In the genomic region with DNA sequence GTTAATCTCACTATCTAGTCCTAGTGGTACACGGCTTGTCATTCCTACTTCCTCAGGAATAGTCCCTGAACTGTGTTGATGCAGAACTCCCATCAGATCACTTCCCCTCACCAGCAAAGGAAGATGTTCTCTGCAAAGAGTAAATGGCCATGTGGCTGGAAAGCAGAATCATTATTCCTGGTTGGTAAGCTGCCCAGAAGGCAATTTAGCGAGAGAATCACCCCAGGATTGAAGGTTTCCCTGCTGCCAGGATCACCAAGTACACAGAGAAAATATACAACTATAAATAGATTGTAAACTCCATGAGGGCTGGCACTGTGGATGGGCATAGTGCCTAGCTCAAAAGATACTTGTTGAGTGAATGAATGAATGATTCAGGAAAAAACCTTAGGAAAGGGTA, we compare ENCODE assay signal across 15 cellular contexts.
"Had no signal": no experiment of that assay in that cellular context is flagged by ENCODE, and none has a peak within 500 bp of the region (broad histone marks: within the 10 kb centered on the region; RNA-seq: fewer than 3 reads in every experiment).

No MANE protein-coding gene starts in this region.

- ATAC-seq: esophagus mucosa; left lobe of liver; naive thymus-derived CD4-positive, alpha-beta T cell; right cardiac atrium had no signal

- DNase-seq: effector memory CD4-positive, alpha-beta T cell; mammary epithelial cell; naive thymus-derived CD4-positive, alpha-beta T cell; nephron progenitor cell; right cardiac atrium; small intestine; stimulated activated CD4-positive, alpha-beta T cell treated with anti-CD3 and anti-CD28 coated beads, Interleukin-12 subunit alpha, Interleukin-12 subunit beta, amount 100 ng/mL, for 4 hours; stimulated activated naive CD4-positive, alpha-beta T cell; stomach; substantia nigra; trophoblast cell had no signal

- H3K4me3 ChIP-seq: stomach, thoracic aorta had no signal

- H3K27me3 ChIP-seq: neutrophil, stomach had no signal

- H3K4me1 ChIP-seq: stomach had no signal

- H3K27ac ChIP-seq: neutrophil, stomach, thoracic aorta had no signal

- H3K36me3 ChIP-seq: neutrophil, stomach, thoracic aorta had no signal

- H3K9me3 ChIP-seq: neutrophil, stomach, thoracic aorta had no signal
